1 cellular context compared by ENCODE assay signal in the genomic region with DNA sequence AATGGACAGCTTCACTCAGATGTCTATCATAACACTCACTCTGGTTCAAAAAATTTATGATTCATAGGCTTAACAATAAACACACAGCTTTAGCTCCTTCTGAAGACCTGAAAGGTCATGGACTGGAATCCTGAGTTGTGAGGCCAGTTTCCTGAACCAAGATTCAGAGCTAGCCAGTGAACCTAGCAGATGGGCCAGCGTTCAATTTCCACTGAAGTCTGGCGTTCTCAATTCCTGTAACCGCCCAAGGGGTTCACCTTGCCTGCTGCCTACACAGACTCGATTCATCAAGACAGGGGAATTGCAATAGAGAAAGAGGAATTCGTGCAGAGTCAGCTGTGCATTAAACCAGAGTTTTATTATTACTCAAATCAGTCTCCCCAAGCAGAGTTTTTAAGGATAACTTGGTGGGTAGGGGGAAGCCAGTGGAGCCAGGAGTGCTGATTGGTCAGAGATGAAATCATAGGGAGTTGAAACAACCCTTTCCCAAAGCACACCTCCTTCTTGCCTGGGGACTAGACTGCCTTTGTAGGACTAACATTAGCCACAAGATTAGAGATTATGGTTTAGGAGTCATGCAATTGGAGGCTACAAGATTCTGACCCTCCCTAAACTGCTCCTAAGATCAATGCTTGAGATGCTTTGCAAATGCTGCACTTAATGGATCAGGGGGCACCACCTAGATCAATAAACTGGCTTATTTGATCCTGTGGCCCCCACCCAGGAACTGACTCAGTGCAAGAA.
TF ChIP-seq lines count a peak whose summit lies in the region.

No MANE protein-coding gene starts in this region.

TF ChIP-seq in A549, 52 proteins besides CTCF, POLR2A, EP300 and RAD21 (continued from another document):
- TF ChIP-seq, protein P1, sequence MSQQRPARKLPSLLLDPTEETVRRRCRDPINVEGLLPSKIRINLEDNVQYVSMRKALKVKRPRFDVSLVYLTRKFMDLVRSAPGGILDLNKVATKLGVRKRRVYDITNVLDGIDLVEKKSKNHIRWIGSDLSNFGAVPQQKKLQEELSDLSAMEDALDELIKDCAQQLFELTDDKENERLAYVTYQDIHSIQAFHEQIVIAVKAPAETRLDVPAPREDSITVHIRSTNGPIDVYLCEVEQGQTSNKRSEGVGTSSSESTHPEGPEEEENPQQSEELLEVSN (IDR thresholded peaks at IDR 0.05; ENCODE audit: borderline replicate concordance, low read depth): no peak
- TF ChIP-seq MAFK (IDR thresholded peaks at IDR 0.05; ENCODE audit: partially characterized antibody) (no peak), ZSCAN20 (CRISPR knock-in tag; IDR thresholded peaks at IDR 0.05) (no peak), FOSB (CRISPR knock-in tag; IDR thresholded peaks at IDR 0.05) (no peak)
